ENCODE assay signal across 1 cellular context in the genomic region with DNA sequence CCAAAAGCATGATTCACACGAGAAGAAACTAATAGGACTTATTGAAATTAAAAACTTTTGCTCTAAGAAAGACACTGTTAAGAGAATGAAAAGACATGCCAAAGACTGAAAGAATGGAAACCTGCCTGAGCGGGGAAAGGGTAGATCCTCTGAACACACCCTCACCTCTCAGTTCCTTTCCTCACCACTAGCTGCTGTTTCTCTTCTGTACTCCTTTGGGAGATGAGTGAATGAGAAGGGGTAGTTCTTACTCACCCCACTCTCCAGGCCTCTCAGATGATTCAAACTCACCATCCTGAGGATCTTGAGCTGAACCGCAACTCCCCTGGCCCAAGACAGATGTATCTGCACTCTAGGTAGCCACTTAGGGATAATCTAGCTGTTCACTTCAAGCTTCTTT.
TF ChIP-seq lines count a peak whose summit lies in the region.

No MANE protein-coding gene starts in this region.

TF ChIP-seq in HepG2, 621 proteins besides CTCF, POLR2A, EP300 and RAD21:
- TF ChIP-seq ATF7 (IDR thresholded peaks at IDR 0.05) (no peak), ATF7 (CRISPR knock-in tag; IDR thresholded peaks at IDR 0.05) (no peak), MAF1 (CRISPR knock-in tag; IDR thresholded peaks at IDR 0.05; ENCODE audit: borderline replicate concordance) (no peak), EED (CRISPR knock-in tag; IDR thresholded peaks at IDR 0.05) (no peak), ZFP36L2 (CRISPR knock-in tag; IDR thresholded peaks at IDR 0.05) (no peak), ZSCAN20 (CRISPR knock-in tag; IDR thresholded peaks at IDR 0.05; ENCODE audit: borderline replicate concordance) (no peak), ZNF256 (CRISPR knock-in tag; conservative IDR thresholded peaks at IDR 0.05) (no peak), ZNF12 (CRISPR knock-in tag; IDR thresholded peaks at IDR 0.05) (no peak)
- TF ChIP-seq, protein P1, sequence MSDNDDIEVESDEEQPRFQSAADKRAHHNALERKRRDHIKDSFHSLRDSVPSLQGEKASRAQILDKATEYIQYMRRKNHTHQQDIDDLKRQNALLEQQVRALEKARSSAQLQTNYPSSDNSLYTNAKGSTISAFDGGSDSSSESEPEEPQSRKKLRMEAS (IDR thresholded peaks at IDR 0.05), result no peak
